14 cellular contexts compared by ENCODE assay signal in genomic region chr6:65399355-65400084, GRCh38.
"Had no signal": no experiment of that assay in that cellular context is flagged by ENCODE, and none has a peak within 500 bp of the region (broad histone marks: within the 10 kb centered on the region; RNA-seq: fewer than 3 reads in every experiment).

No MANE protein-coding gene starts in this region.

- DNase-seq: activated CD4-positive, alpha-beta T cell treated with anti-CD3 and anti-CD28 coated beads, Interleukin-2, amount 50 U/mL, for 4 hours; activated gamma-delta T cell; activated T-cell treated with anti-CD3 and anti-CD28 coated beads, Interleukin-2, amount 50 U/mL, for 72 hours; cortex of kidney; islet precursor cell; left colon; lower lobe of right lung; nephron progenitor cell; occipital lobe; retina; stimulated activated CD4-positive, alpha-beta T cell treated with anti-CD3 and anti-CD28 coated beads, Interleukin-2, amount 100 ng/mL, for 24 hours; stimulated activated naive CD4-positive, alpha-beta T cell treated with Interleukin-2 at 50 U/mL for 16 hours; thyroid gland had no signal

- H3K9me3 ChIP-seq: breast epithelium, lower lobe of right lung, thyroid gland had no signal

- H3K4me1 ChIP-seq: breast epithelium, lower lobe of right lung, thyroid gland had no signal

- H3K27me3 ChIP-seq: breast epithelium, thyroid gland had no signal

- H3K27ac ChIP-seq: breast epithelium, lower lobe of right lung, thyroid gland had no signal

- H3K4me3 ChIP-seq: breast epithelium, lower lobe of right lung, thyroid gland had no signal

- H3K36me3 ChIP-seq: breast epithelium, lower lobe of right lung, thyroid gland had no signal
